In genomic region chr22:48863965-48864538, GRCh38 we compare ENCODE assay signal across 22 cellular contexts.
"Had no signal": no experiment of that assay in that cellular context is flagged by ENCODE, and none has a peak within 500 bp of the region (broad histone marks: within the 10 kb centered on the region; RNA-seq: fewer than 3 reads in every experiment).

No MANE protein-coding gene starts in this region.

- H3K36me3 ChIP-seq: gastrocnemius medialis, left lung, lower lobe of right lung, prostate gland, right atrium auricular region, tibial artery, upper lobe of left lung had no signal

- H3K4me3 ChIP-seq: dorsolateral prefrontal cortex, gastrocnemius medialis, hepatocyte, left lung, lower lobe of right lung, prostate gland, right atrium auricular region, testis, tibial artery, upper lobe of left lung had no signal

- H3K4me2 ChIP-seq: hepatocyte had no signal

- H3K36me3 Mint-ChIP-seq: natural killer cell; stimulated activated memory B cell treated with anti-CD40 and anti-IgM and Interleukin-4, amounts not matched to agents 10 μg/mL and 1 μg/mL and 100 μg/mL, for 72 hours had no signal

- H3K27ac ChIP-seq: dorsolateral prefrontal cortex, epithelial cell of prostate, gastrocnemius medialis, hepatocyte, left lung, lower lobe of right lung, parathyroid adenoma, prostate gland, right atrium auricular region, testis, tibial artery, upper lobe of left lung had no signal

- H2AFZ ChIP-seq: hepatocyte, parathyroid adenoma had no signal

- H3K9me3 Mint-ChIP-seq: natural killer cell, neural crest cell had no signal

- H3K4me1 ChIP-seq: gastrocnemius medialis, left lung, lower lobe of right lung, parathyroid adenoma, prostate gland, right atrium auricular region, testis, tibial artery, upper lobe of left lung had no signal

- H3K9me3 ChIP-seq: gastrocnemius medialis, left lung, lower lobe of right lung, prostate gland, right atrium auricular region, testis, tibial artery, upper lobe of left lung had no signal

- H3K9ac ChIP-seq: parathyroid adenoma had no signal

- H3K4me1 Mint-ChIP-seq: natural killer cell; stimulated activated memory B cell treated with anti-CD40 and anti-IgM and Interleukin-4, amounts not matched to agents 10 μg/mL and 1 μg/mL and 100 μg/mL, for 72 hours had no signal

- DNase-seq: cerebellar nuclear complex; effector CD4-positive, alpha-beta T cell; foreskin fibroblast; gastrocnemius medialis; left cardiac atrium; left lung; natural killer cell; stimulated activated CD4-positive, alpha-beta T cell treated with anti-CD3 and anti-CD28 coated beads, Interleukin-4, amount 100 ng/mL, for 4 hours; stimulated activated naive CD8-positive, alpha-beta T cell treated with anti-CD3 and anti-CD28 coated beads, Interleukin-15, Interleukin-2, amounts not matched to agents 100 U/mL and 50 U/mL, for 24 hours; substantia nigra; testis; upper lobe of left lung had no signal

- H3K27me3 ChIP-seq: dorsolateral prefrontal cortex, hepatocyte, right atrium auricular region, testis, upper lobe of left lung had no signal

- H3K4me3 Mint-ChIP-seq: natural killer cell; neural crest cell; stimulated activated memory B cell treated with anti-CD40 and anti-IgM and Interleukin-4, amounts not matched to agents 10 μg/mL and 1 μg/mL and 100 μg/mL, for 72 hours had no signal

- H3K27ac Mint-ChIP-seq: natural killer cell; stimulated activated memory B cell treated with anti-CD40 and anti-IgM and Interleukin-4, amounts not matched to agents 10 μg/mL and 1 μg/mL and 100 μg/mL, for 72 hours had no signal
